ENCODE assay signal across 23 cellular contexts in the genomic region with DNA sequence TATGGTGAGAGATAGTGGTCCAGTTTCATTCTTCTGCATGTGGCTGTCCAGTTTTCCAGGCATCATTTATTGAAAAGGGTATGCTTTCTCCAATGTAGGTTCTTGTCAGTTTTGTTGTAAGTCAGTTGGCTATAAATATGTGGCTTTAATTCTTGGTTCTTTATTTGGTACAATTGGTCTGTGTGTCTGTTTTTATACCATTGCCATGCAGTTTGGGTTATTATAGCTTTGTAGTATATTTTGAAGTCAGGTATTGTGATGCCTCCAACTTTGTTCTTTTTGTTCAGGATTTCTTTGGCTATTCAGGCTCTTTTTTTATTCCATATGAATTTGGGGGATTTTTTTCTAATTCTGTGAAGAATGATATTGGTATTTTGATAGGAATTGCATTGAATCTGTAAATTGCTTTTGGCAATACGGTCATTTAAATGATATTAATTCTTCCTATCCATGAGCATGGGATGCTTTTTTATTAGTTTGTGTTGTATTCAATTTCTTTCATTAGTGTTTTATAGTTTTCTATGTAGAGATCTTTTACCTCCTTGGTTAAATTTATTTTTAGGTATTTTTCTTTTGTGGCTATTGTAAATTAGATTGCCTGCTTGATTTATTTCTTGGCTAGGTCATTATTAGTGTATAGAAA.
"Had no signal": no experiment of that assay in that cellular context is flagged by ENCODE, and none has a peak within 500 bp of the region (broad histone marks: within the 10 kb centered on the region; RNA-seq: fewer than 3 reads in every experiment).

No MANE protein-coding gene starts in this region.

- DNase-seq: Karpas-422, KG1, MG63, NCI-H1092, NCI-H1105 treated with DMSO at 0.1 percent for 48 hours, NCI-H1417 treated with DMSO at 0.1 percent for 48 hours, NCI-H146, NCI-H1694 treated with DMSO at 0.1 percent for 48 hours, NCI-H1930, NCI-H2081, NCI-H2107, NCI-H2227 treated with DMSO at 0.1 percent for 48 hours, NCI-H446, NCI-H510A, NCI-H524 treated with DMSO at 0.1 percent for 48 hours, NCI-H69, NCI-H774, Right ventricle myocardium superior, RPMI8226, SIG-M5 had no signal

- H3K4me3 ChIP-seq: MG63, SJSA1, SK-N-MC had no signal

- H3K27ac ChIP-seq: SJSA1, SK-N-MC had no signal

- H3K27me3 ChIP-seq: MG63, SJSA1 had no signal

- H3K36me3 ChIP-seq: MG63 had no signal

- FAIRE-seq: RCC 7860 had no signal
